24 cellular contexts compared by ENCODE assay signal in the genomic region with DNA sequence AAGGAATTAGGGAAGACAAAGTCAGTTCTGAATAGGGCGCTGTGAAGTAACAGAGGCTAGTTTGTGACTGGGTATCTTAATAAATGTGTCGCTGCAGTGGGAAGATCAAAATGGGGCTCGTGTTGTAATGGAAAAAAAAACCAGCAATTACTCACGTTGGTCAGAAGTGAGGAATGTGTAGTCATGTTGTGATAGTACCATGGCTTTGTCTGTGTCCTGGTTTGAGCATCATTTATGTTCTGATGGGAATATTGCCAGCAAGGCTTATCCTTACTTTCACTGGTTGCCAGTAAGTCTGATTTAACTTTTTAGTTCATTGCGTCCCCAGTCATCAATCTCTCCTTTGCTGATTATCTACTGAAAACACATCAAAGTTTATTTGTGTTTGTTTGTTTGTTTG.
"Had no signal": no experiment of that assay in that cellular context is flagged by ENCODE, and none has a peak within 500 bp of the region (broad histone marks: within the 10 kb centered on the region; RNA-seq: fewer than 3 reads in every experiment).

No MANE protein-coding gene starts in this region.

- H3K4me3 Mint-ChIP-seq: activated CD8-positive, alpha-beta memory T cell treated with anti-CD3 and anti-CD28 coated beads, Interleukin-2, amount 10 ng/mL, durations not matched to agents 7 days and 5 days; activated naive CD8-positive, alpha-beta T cell; activated T-cell treated with anti-CD3 and anti-CD28 coated beads, Interleukin-2, amount 50 U/mL, for 24 hours; activated T-helper 1 cell treated with anti-CD3 and anti-CD28 coated beads, Interleukin-12 subunit alpha, Interleukin-12 subunit beta, Interleukin-2, Interleukin-4 antibody, amounts not matched to agents 30 ng/mL and 10 ng/mL and 1 ng/mL, durations not matched to agents 14 hours and 24 hours and 36 hours; central memory CD8-positive, alpha-beta T cell had no signal

- ATAC-seq: activated CD4-positive, CD25-positive, alpha-beta regulatory T cell treated with anti-CD3 and anti-CD28 coated beads, Interleukin-2, amount 50 U/mL, for 24 hours; activated CD8-positive, alpha-beta memory T cell treated with anti-CD3 and anti-CD28 coated beads, Interleukin-2, amount 10 ng/mL, durations not matched to agents 7 days and 5 days; Right ventricle myocardium inferior had no signal

- H3K4me3 ChIP-seq: MG63, SJCRH30 had no signal

- H3K4me1 Mint-ChIP-seq: activated CD8-positive, alpha-beta memory T cell treated with anti-CD3 and anti-CD28 coated beads, Interleukin-2, amount 10 ng/mL, durations not matched to agents 7 days and 5 days; central memory CD8-positive, alpha-beta T cell had no signal

- H3K9me3 Mint-ChIP-seq: activated T-cell treated with anti-CD3 and anti-CD28 coated beads, Interleukin-2, amount 50 U/mL, for 24 hours; activated T-helper 1 cell treated with anti-CD3 and anti-CD28 coated beads, Interleukin-12 subunit alpha, Interleukin-12 subunit beta, Interleukin-2, Interleukin-4 antibody, amounts not matched to agents 30 ng/mL and 10 ng/mL and 1 ng/mL, durations not matched to agents 14 hours and 24 hours and 36 hours; central memory CD8-positive, alpha-beta T cell had no signal

- H3K36me3 Mint-ChIP-seq: activated CD8-positive, alpha-beta memory T cell treated with anti-CD3 and anti-CD28 coated beads, Interleukin-2, amount 10 ng/mL, durations not matched to agents 7 days and 5 days; activated naive CD8-positive, alpha-beta T cell had no signal

- H3K27ac Mint-ChIP-seq: activated CD8-positive, alpha-beta memory T cell treated with anti-CD3 and anti-CD28 coated beads, Interleukin-2, amount 10 ng/mL, durations not matched to agents 7 days and 5 days; activated naive CD8-positive, alpha-beta T cell; activated T-cell treated with anti-CD3 and anti-CD28 coated beads, Interleukin-2, amount 50 U/mL, for 24 hours; activated T-helper 1 cell treated with anti-CD3 and anti-CD28 coated beads, Interleukin-12 subunit alpha, Interleukin-12 subunit beta, Interleukin-2, Interleukin-4 antibody, amounts not matched to agents 30 ng/mL and 10 ng/mL and 1 ng/mL, durations not matched to agents 14 hours and 24 hours and 36 hours had no signal

- DNase-seq: activated CD4-positive, alpha-beta T cell treated with anti-CD3 and anti-CD28 coated beads for 48 hours; activated CD4-positive, alpha-beta T cell treated with anti-CD3 and anti-CD28 coated beads, Interleukin-2, amount 50 U/mL, for 4 hours; activated CD8-positive, alpha-beta memory T cell treated with anti-CD3 and anti-CD28 coated beads, Interleukin-2, amount 10 ng/mL, durations not matched to agents 7 days and 5 days; activated effector memory CD4-positive, alpha-beta T cell treated with Interleukin-2 at 50 U/mL for 16 hours; activated naive CD4-positive, alpha-beta T cell treated with Interleukin-2 at 50 U/mL for 16 hours; activated T-cell treated with anti-CD3 and anti-CD28 coated beads, Interleukin-2, amount 50 U/mL, for 24 hours; MG63; MV-4-11; NCI-H1092 treated with DMSO at 0.1 percent for 48 hours; NCI-H1436; NCI-H1694 treated with DMSO at 0.1 percent for 48 hours; NCI-H2029 treated with DMSO at 0.1 percent for 48 hours; NCI-H345; NCI-H510A; NCI-H526 treated with DMSO at 0.1 percent for 48 hours; RPMI8226; SJCRH30; SK-N-SH; T-helper 1 cell had no signal

- H3K27me3 Mint-ChIP-seq: activated CD8-positive, alpha-beta memory T cell treated with anti-CD3 and anti-CD28 coated beads, Interleukin-2, amount 10 ng/mL, durations not matched to agents 7 days and 5 days; central memory CD8-positive, alpha-beta T cell had no signal
